ENCODE assay signal across 12 cellular contexts in genomic region chr7:50356212-50356944, GRCh38. TPM values are rescaled to one million over a fixed set of nuclear protein-coding genes. Genes with fewer than 3 reads are reported as not detected.
DNase-seq lines count a peak whose midpoint lies in the region; ATAC-seq, FAIRE-seq and TF ChIP-seq lines count a peak whose summit lies in the region.
"Had no signal": no experiment of that assay in that cellular context is flagged by ENCODE, and none has a peak within 500 bp of the region (broad histone marks: within the 10 kb centered on the region; RNA-seq: fewer than 3 reads in every experiment).

No MANE protein-coding gene starts in this region.

- H3K4me3 Mint-ChIP-seq in endothelial cell (ENCODE audit: unreplicated experiment), result no peak overlapping the region

- no peak for DNase-seq in GM12891 (ENCODE audit: insufficient read length, low spot score)
- DNase-seq in SIG-M5 (lab: John Stamatoyannopoulos, UW), result peak; percentile 99
- no peak for DNase-seq in endothelial cell (ENCODE audit: low spot score)
- peak; percentile 36 to 71 for DNase-seq in psoas muscle
- DNase-seq in COLO668 (lab: John Stamatoyannopoulos, UW; ENCODE audit: unreplicated experiment), result no peak
- DNase-seq in GOT3 (lab: John Stamatoyannopoulos, UW), result no peak
- no peak for DNase-seq in GM03348 (ENCODE audit: low spot score)
- DNase-seq: NCI-H1105 treated with DMSO at 0.1 percent for 48 hours; SJCRH30; stimulated activated CD4-positive, alpha-beta T cell treated with anti-CD3 and anti-CD28 coated beads, Interleukin-12 subunit alpha, Interleukin-12 subunit beta, amount 100 ng/mL, for 4 hours had no signal

- intact Hi-C loops in psoas muscle (cut with DNase I), result no loop called here

- no peak overlapping the region for H3K27ac ChIP-seq in psoas muscle
- H3K27ac ChIP-seq: SJCRH30 had no signal

- peaks cover 0 to 2% (median 2%) of the 10 kb centered on the region in 3 donors for H3K27me3 ChIP-seq in psoas muscle (ENCODE audit: insufficient read depth in 3 of 3, low read length in 2 of 3)

- no peaks in the 10 kb centered on the region for H3K36me3 ChIP-seq in psoas muscle (ENCODE audit: insufficient read depth in 1 of 2, low read depth in 1 of 2)
- H3K36me3 ChIP-seq: SJCRH30 had no signal

- no peak overlapping the region for H3K4me3 ChIP-seq in psoas muscle
- H3K4me3 ChIP-seq: SJCRH30 had no signal

- peaks cover 2% of the 10 kb centered on the region for H3K27me3 Mint-ChIP-seq in endothelial cell (ENCODE audit: unreplicated experiment)

- ATAC-seq in psoas muscle (peak in 3 of 4 donors; percentile 36 to 54 (median 40)), GM18909 (IDR thresholded peaks at IDR 0.05; ENCODE audit: poor library complexity, unreplicated experiment) (no peak)

- H3K36me3 Mint-ChIP-seq in endothelial cell (ENCODE audit: low read depth, unreplicated experiment), result no peaks in the 10 kb centered on the region

- no peak for TF ChIP-seq POLR2A in GM12891 (IDR thresholded peaks at IDR 0.05; ENCODE audit: low read depth, low read length)

- no peaks in the 10 kb centered on the region for H3K9me3 ChIP-seq in psoas muscle
- H3K9me3 ChIP-seq: SJCRH30 had no signal

- peak overlapping the region; percentile 44 for H3K27ac Mint-ChIP-seq in endothelial cell (ENCODE audit: unreplicated experiment)

- FAIRE-seq in GM12891 (lab: Jason Lieb, UNC), result peak; percentile 78
- FAIRE-seq: G401.6 had no signal

- H3K4me1 Mint-ChIP-seq in endothelial cell (ENCODE audit: unreplicated experiment), result peaks cover 24% of the 10 kb centered on the region

- H3K4me1 ChIP-seq in psoas muscle, result no peaks in the 10 kb centered on the region
- H3K4me1 ChIP-seq: SJCRH30 had no signal

- no peak for TF ChIP-seq CTCF in endothelial cell (IDR thresholded peaks at IDR 0.05; ENCODE audit: unreplicated experiment)
- TF ChIP-seq CTCF in psoas muscle (IDR thresholded peaks at IDR 0.05), result no peak

- 88 to 91% (median 89%) methylated on average over 15 of the region's 15 CpGs for WGBS in psoas muscle, 3 donors

- H3K9me3 Mint-ChIP-seq in endothelial cell (ENCODE audit: unreplicated experiment), result no peaks in the 10 kb centered on the region

TF ChIP-seq in GM12891, 5 proteins besides CTCF, POLR2A, EP300 and RAD21:
- no peak for TF ChIP-seq POU2F2 (IDR thresholded peaks at IDR 0.05; ENCODE audit: low read depth, low read length)
- no peak for TF ChIP-seq POLR2AphosphoS5 (IDR thresholded peaks at IDR 0.05; ENCODE audit: low read depth, low read length)
- TF ChIP-seq TAF1 (IDR thresholded peaks at IDR 0.05; ENCODE audit: low read depth, low read length), result no peak
- TF ChIP-seq PAX5 (IDR thresholded peaks at IDR 0.05; ENCODE audit: insufficient read depth, low read length, severe bottlenecking), result no peak
- no peak for TF ChIP-seq SPI1 (IDR thresholded peaks at IDR 0.05; ENCODE audit: low read depth, low read length)
TF ChIP-seq in GM12891: peak in this region for 0.

RNA-seq across cellular contexts. Expression of gene IKZF1, which starts 51.9 kb away (rescaled TPM):
- polyA plus RNA-seq in GM12891 (2012; ENCODE audit: low read depth, missing spikeins), result 39.6 TPM
- total RNA-seq in endothelial cell (ENCODE audit: unreplicated experiment), result 3.1 TPM
- total RNA-seq in psoas muscle, result 1 to 10 TPM; 1.1 to 2.0 (median 1.6) TPM
- polyA plus RNA-seq in psoas muscle, result under 1 TPM; 0.18 to 0.37 (median 0.26) TPM
- total RNA-seq: SJCRH30 had no signal

Comparison
In these comparisons a context has a peak if more than half of its experiments do, and no peak if none do; other contexts are left out.
1. DNase-seq: peak in SIG-M5 (single experiment) and psoas muscle (2 of 2); none in GM12891 (single experiment), endothelial cell (single experiment), COLO668 (single experiment), GOT3 (single experiment) and GM03348 (single experiment).